8 cellular contexts compared by ENCODE assay signal in genomic region chr20:58048096-58048702, GRCh38.
DNase-seq lines count a peak whose midpoint lies in the region; TF ChIP-seq lines count a peak whose summit lies in the region.

No MANE protein-coding gene starts in this region.

- H3K4me1 ChIP-seq in fibroblast of lung (ENCODE audit: control insufficient read depth, extremely low read depth, insufficient read depth, low read length), result no peaks in the 10 kb centered on the region

- H3K27me3 ChIP-seq in fibroblast of lung (ENCODE audit: control insufficient read depth, insufficient read depth, low read length), result no peaks in the 10 kb centered on the region

- no peak overlapping the region for H3K9ac ChIP-seq in fibroblast of lung (ENCODE audit: insufficient read depth, low read length)

- no peaks in the 10 kb centered on the region for H3K36me3 ChIP-seq in fibroblast of lung (ENCODE audit: control insufficient read depth, insufficient read depth, low read length)

- H3K4me2 ChIP-seq in fibroblast of lung (ENCODE audit: extremely low read depth, insufficient read depth, low read length), result no peak overlapping the region

- no peak overlapping the region for H3K27ac ChIP-seq in fibroblast of lung (ENCODE audit: insufficient read depth, low read length)

- H3K79me2 ChIP-seq in fibroblast of lung (ENCODE audit: control insufficient read depth, insufficient read depth, low read length), result no peaks in the 10 kb centered on the region

- no peaks in the 10 kb centered on the region for H3K9me3 ChIP-seq in fibroblast of lung (ENCODE audit: control insufficient read depth, insufficient read depth, low read depth, low read length)

- no peak overlapping the region for H3K4me3 ChIP-seq in fibroblast of lung (replicated peaks in 1 of 4; ENCODE audit: control extremely low read depth in 1 of 4, insufficient read depth in 1 of 4, low read depth in 3 of 4, low read length in 4 of 4)

- no peak for TF ChIP-seq CTCF in fibroblast of lung (conservative IDR thresholded peaks at IDR 0.05 in 1 of 2, IDR thresholded peaks at IDR 0.05 in 1 of 2; ENCODE audit: low read depth in 1 of 2, low read length in 2 of 2)

- no peaks in the 10 kb centered on the region for H4K20me1 ChIP-seq in fibroblast of lung (ENCODE audit: control insufficient read depth, extremely low read depth, insufficient read depth, low read length)

- DNase-seq in NCI-H1694 treated with DMSO at 0.1 percent for 48 hours (lab: John Stamatoyannopoulos, UW) (peak; percentile 1), NCI-H1694 (lab: John Stamatoyannopoulos, UW) (no peak), RPMI8226 (peak; percentile 46), fibroblast of lung (ENCODE audit: low read depth in 2 of 2) (peak; percentile 11 to 58), stromal cell of bone marrow (ENCODE audit: low read depth) (peak; percentile 25), KG1 (lab: John Stamatoyannopoulos, UW) (no peak)
- DNase-seq in stimulated activated naive CD4-positive, alpha-beta T cell treated with Interleukin-2 at 50 U/mL for 16 hours (lab: John Stamatoyannopoulos, UW), result no peak
- no peak for DNase-seq in activated CD4-positive, CD25-positive, alpha-beta regulatory T cell treated with anti-CD3 and anti-CD28 coated beads, Interleukin-2, amount 50 U/mL, for 72 hours

- H2AFZ ChIP-seq in fibroblast of lung (ENCODE audit: low read length), result no peak overlapping the region

Comparison
In these comparisons a context has a peak if more than half of its experiments do, and no peak if none do; other contexts are left out.
1. DNase-seq: peak in NCI-H1694 treated with DMSO at 0.1 percent for 48 hours (single experiment), RPMI8226 (single experiment), fibroblast of lung (2 of 2) and stromal cell of bone marrow (single experiment); none in NCI-H1694 (single experiment), KG1 (single experiment), stimulated activated naive CD4-positive, alpha-beta T cell treated with Interleukin-2 at 50 U/mL for 16 hours (single experiment) and activated CD4-positive, CD25-positive, alpha-beta regulatory T cell treated with anti-CD3 and anti-CD28 coated beads, Interleukin-2, amount 50 U/mL, for 72 hours (single experiment).